16 cellular contexts compared by ENCODE assay signal in genomic region chr3:134216206-134216764, GRCh38. TPM values are rescaled to one million over a fixed set of nuclear protein-coding genes. Genes with fewer than 3 reads are reported as not detected.
A peak's percentile ranks its signal among the peaks of the same experiment; 100 is the strongest.
DNase-seq lines count a peak whose midpoint lies in the region; ATAC-seq and TF ChIP-seq lines count a peak whose summit lies in the region.
"Had no signal": no experiment of that assay in that cellular context is flagged by ENCODE, and none has a peak within 500 bp of the region (broad histone marks: within the 10 kb centered on the region; RNA-seq: fewer than 3 reads in every experiment).

No MANE protein-coding gene starts in this region.

- H4K5ac ChIP-seq in H9 (ENCODE audit: insufficient read length, low read depth, low read length), result no peak overlapping the region

- no peak overlapping the region for H4K91ac ChIP-seq in H9 (ENCODE audit: insufficient read length, low read depth, low read length)

- intact Hi-C loops in natural killer cell (cut with micrococcal nuclease), result no loop called here
- intact Hi-C loops in tibial artery (cut with DNase I; ENCODE audit: low total_unique reads), result no loop called here
- intact Hi-C loops in adrenal gland (cut with DNase I), result loop anchor here in 1 of 2 donors (10.0 kb wide), 1 partner anchor 259 kb away; no protein-coding TSS in a partner anchor

- H2BK5ac ChIP-seq in H9 (ENCODE audit: insufficient read length, low read length), result no peak overlapping the region

- H3T11ph ChIP-seq in H9 (ENCODE audit: low read length), result no peak overlapping the region

- H3K18ac ChIP-seq in H9 (ENCODE audit: insufficient read length, low read depth, low read length), result no peak overlapping the region

- H3K14ac ChIP-seq in H9 (ENCODE audit: insufficient read depth, low read length), result no peak overlapping the region

- H4K8ac ChIP-seq in H9 (replicated peaks; ENCODE audit: insufficient read length, low read depth, low read length), result no peak overlapping the region

- no peak overlapping the region for H3K56ac ChIP-seq in H9 (ENCODE audit: insufficient read length, low read depth, low read length)

- no peaks in the 10 kb centered on the region for H3K23me2 ChIP-seq in H9 (ENCODE audit: insufficient read length, low read depth, low read length, poor library complexity, severe bottlenecking)

- POLR2A ChIA-PET in T-cell (lab: Charles Lee), result interaction anchor here (0.5 to 0.7 kb wide), 5 partner anchors 8 to 1556 kb away, joined by 3 to 8 read pairs (median 4); partner anchors contain the start of gene UBA5 (in 1 of the 2)

- H3K36me3 ChIP-seq in tibial artery (peaks cover 0 to 4% (median under 1%) of the 10 kb centered on the region in 3 donors), adrenal gland (replicated peaks in 1 of 2) (peaks cover 0 to under 1% of the 10 kb centered on the region in 2 donors)

- TF ChIP-seq CTCF in H9 (conservative IDR thresholded peaks at IDR 0.05), result no peak
- TF ChIP-seq CTCF in natural killer cell (IDR thresholded peaks at IDR 0.05), result no peak
- TF ChIP-seq CTCF in tibial artery (IDR thresholded peaks at IDR 0.05), result no peak
- no peak for TF ChIP-seq CTCF in adrenal gland (IDR thresholded peaks at IDR 0.05)
- no peak for TF ChIP-seq CTCF in endothelial cell (IDR thresholded peaks at IDR 0.05; ENCODE audit: unreplicated experiment)

- no peak for DNase-seq in H9
- DNase-seq in dermis blood vessel endothelial cell, result peak; percentile 40
- no peak for DNase-seq in natural killer cell
- peak; percentile 28 for DNase-seq in smooth muscle cell of the brain vasculature (ENCODE audit: low read depth, low spot score)
- DNase-seq in tibial artery, result no peak
- no peak for DNase-seq in T-cell
- no peak for DNase-seq in adrenal gland
- DNase-seq in endothelial cell (ENCODE audit: low spot score), result no peak
- DNase-seq: ACHN; Calu3; CD4-positive, alpha-beta T cell; DMS 273 treated with DMSO at 0.1 percent for 48 hours; H7 had no signal

- H3K4ac ChIP-seq in H9 (ENCODE audit: low read depth, low read length), result no peak overlapping the region

- peak overlapping the region in 2 of 3 experiments; percentile 20 to 59; a peak in 1 of 7 replicates for H3K27ac Mint-ChIP-seq in H9
- peak overlapping the region in 1 of 2 donors; percentile 86 for H3K27ac Mint-ChIP-seq in natural killer cell
- no peak overlapping the region for H3K27ac Mint-ChIP-seq in T-cell
- H3K27ac Mint-ChIP-seq in endothelial cell (ENCODE audit: unreplicated experiment), result no peak overlapping the region
- H3K27ac Mint-ChIP-seq: B cell; CD4-positive, alpha-beta T cell; GM23338 had no signal

- no peaks in the 10 kb centered on the region; a peak in 1 of 5 replicates for H3K9me3 Mint-ChIP-seq in H9
- no peaks in the 10 kb centered on the region for H3K9me3 Mint-ChIP-seq in natural killer cell
- no peaks in the 10 kb centered on the region for H3K9me3 Mint-ChIP-seq in T-cell
- no peaks in the 10 kb centered on the region for H3K9me3 Mint-ChIP-seq in endothelial cell (ENCODE audit: unreplicated experiment)
- H3K9me3 Mint-ChIP-seq: CD4-positive, alpha-beta T cell; GM23338 had no signal

- H3K27me3 Mint-ChIP-seq in H9 (ENCODE audit: low read depth), result no peaks in the 10 kb centered on the region
- no peaks in the 10 kb centered on the region for H3K27me3 Mint-ChIP-seq in natural killer cell (ENCODE audit: low read depth in 2 of 2)
- H3K27me3 Mint-ChIP-seq in T-cell, result no peaks in the 10 kb centered on the region
- no peaks in the 10 kb centered on the region for H3K27me3 Mint-ChIP-seq in endothelial cell (ENCODE audit: unreplicated experiment)
- H3K27me3 Mint-ChIP-seq: B cell; CD4-positive, alpha-beta T cell had no signal

- no peak overlapping the region for H2BK12ac ChIP-seq in H9 (ENCODE audit: insufficient read length, low read depth, low read length)

- peaks cover under 1 to 5% (median 2%) of the 10 kb centered on the region in 3 experiments; a peak in 5 of 7 replicates for H3K36me3 Mint-ChIP-seq in H9 (ENCODE audit: insufficient read depth in 1 of 3, low read depth in 3 of 3)
- no peaks in the 10 kb centered on the region for H3K36me3 Mint-ChIP-seq in natural killer cell
- H3K36me3 Mint-ChIP-seq in T-cell, result peaks cover 18% of the 10 kb centered on the region
- H3K36me3 Mint-ChIP-seq in endothelial cell (ENCODE audit: low read depth, unreplicated experiment), result peaks cover 3% of the 10 kb centered on the region

- H3K23ac ChIP-seq in H9 (ENCODE audit: insufficient read length, low read depth, low read length), result no peak overlapping the region

- H3K27ac ChIP-seq in H9 (ENCODE audit: insufficient read length, low read depth, low read length), result no peak overlapping the region
- no peak overlapping the region for H3K27ac ChIP-seq in tibial artery
- no peak overlapping the region for H3K27ac ChIP-seq in adrenal gland

- H3K4me3 ChIP-seq in tibial artery, result no peak overlapping the region
- no peak overlapping the region for H3K4me3 ChIP-seq in adrenal gland
- H3K4me3 ChIP-seq: GM12878, GM23338 had no signal

- no peak overlapping the region for H2BK20ac ChIP-seq in H9 (ENCODE audit: low read depth, low read length, poor library complexity, severe bottlenecking)

- H3K4me1 ChIP-seq in H9 (ENCODE audit: insufficient read depth, low read length), result no peaks in the 10 kb centered on the region
- peaks cover 0 to 18% (median 9%) of the 10 kb centered on the region in 4 donors for H3K4me1 ChIP-seq in tibial artery
- peaks cover 0 to 11% of the 10 kb centered on the region in 2 donors for H3K4me1 ChIP-seq in adrenal gland (replicated peaks in 1 of 2)

- H2BK15ac ChIP-seq in H9 (ENCODE audit: low read depth, low read length), result no peak overlapping the region

- no peaks in the 10 kb centered on the region for H3K9me3 ChIP-seq in H9 (ENCODE audit: control insufficient read depth, low read depth, low read length)
- H3K9me3 ChIP-seq in tibial artery, result no peaks in the 10 kb centered on the region
- H3K9me3 ChIP-seq in adrenal gland (replicated peaks in 1 of 3), result no peaks in the 10 kb centered on the region

- H4K20me1 ChIP-seq in H9 (ENCODE audit: control insufficient read depth, insufficient read depth, insufficient read length), result no peaks in the 10 kb centered on the region

- no peaks in the 10 kb centered on the region for H3K27me3 ChIP-seq in H9 (ENCODE audit: insufficient read depth, low read length)
- no peaks in the 10 kb centered on the region for H3K27me3 ChIP-seq in tibial artery
- H3K27me3 ChIP-seq in adrenal gland, result no peaks in the 10 kb centered on the region

- no peak overlapping the region for H2AFZ ChIP-seq in H9 (ENCODE audit: low read length)
- H2AFZ ChIP-seq: GM23338 had no signal

- ATAC-seq in natural killer cell (peak in 2 of 3 donors; percentile 20 to 24), T-cell (replicated peaks in 1 of 4) (no peak)
- ATAC-seq: GM12878, GM23338 had no signal

- TF ChIP-seq POLR2A in adrenal gland (IDR thresholded peaks at IDR 0.05), result no peak

- H3K4me2 ChIP-seq in H9 (ENCODE audit: insufficient read depth, insufficient read length, low read length), result no peak overlapping the region
- H3K4me2 ChIP-seq: GM23338 had no signal

- peaks cover 3% of the 10 kb centered on the region for H3K79me1 ChIP-seq in H9 (ENCODE audit: insufficient read depth, low read depth, low read length, poor library complexity, severe bottlenecking)

- H3K79me2 ChIP-seq in H9 (ENCODE audit: insufficient read depth, low read length), result no peaks in the 10 kb centered on the region

- H2BK120ac ChIP-seq in H9 (ENCODE audit: low read depth, low read length, poor library complexity, severe bottlenecking), result no peak overlapping the region

- no peak overlapping the region for H2AK5ac ChIP-seq in H9 (ENCODE audit: insufficient read length, low read length)

- CTCF ChIA-PET in T-cell (lab: Charles Lee), result interaction anchor here (0.7 to 1.1 kb wide), 5 partner anchors 14 to 299 kb away, joined by 3 to 4 read pairs (median 3); no protein-coding TSS in a partner anchor

- whole genome bisulfite sequencing in H9 (ENCODE audit: extremely low coverage, insufficient read length, low lambda C conversion rate), result no CpG with 5 or more reads among the region's 10 CpGs
- WGBS in adrenal gland, 4 donors, result 94 to 95% (median 95%) methylated on average over 8 to 10 of the region's 10 CpGs

- H3K9ac ChIP-seq in H9 (ENCODE audit: extremely low read depth, insufficient read length, low read length), result no peak overlapping the region

- H3K4me3 Mint-ChIP-seq in H9 (no peak overlapping the region), natural killer cell (no peak overlapping the region), T-cell (no peak overlapping the region), endothelial cell (ENCODE audit: unreplicated experiment) (no peak overlapping the region)
- H3K4me3 Mint-ChIP-seq: B cell; CD4-positive, alpha-beta T cell; GM23338 had no signal

- H3K4me1 Mint-ChIP-seq in H9 (peaks cover 0 to 5% of the 10 kb centered on the region in 2 experiments; a peak in 2 of 4 replicates), natural killer cell (peaks cover 36 to 38% of the 10 kb centered on the region in 2 donors), T-cell (peaks cover 24 to 34% (median 29%) of the 10 kb centered on the region in 3 donors), endothelial cell (ENCODE audit: unreplicated experiment) (peaks cover 9% of the 10 kb centered on the region)

RNA-seq across cellular contexts. Expression of gene RYK, which starts 34.4 kb away (rescaled TPM):
- 57.7 and 60.6 TPM in 2 replicates for total RNA-seq in H9 (2021)
- total RNA-seq in dermis blood vessel endothelial cell, result 91.6 and 103 TPM in 2 replicates
- total RNA-seq in natural killer cell, result 10 to 100 TPM; 56.7 to 69.5 (median 56.8) TPM
- total RNA-seq in T-cell, result 10 to 100 TPM; 33.6 to 46.3 (median 38.0) TPM
- total RNA-seq in adrenal gland, result 10 to 100 TPM; 27.8 to 74.4 (median 45.8) TPM
- 10 to 100 TPM; 27.7 to 37.7 (median 31.0) TPM for polyA plus RNA-seq in adrenal gland
- 60.4 TPM for total RNA-seq in endothelial cell (ENCODE audit: unreplicated experiment)

Comparison
In these comparisons a context has a peak if more than half of its experiments do, and no peak if none do; other contexts are left out.
1. DNase-seq: peak in dermis blood vessel endothelial cell (single experiment) and smooth muscle cell of the brain vasculature (single experiment); none in H9 (single experiment), natural killer cell (single experiment), tibial artery (0 of 2), T-cell (0 of 34), adrenal gland (0 of 7) and endothelial cell (single experiment).
2. H3K27ac Mint-ChIP-seq: peak in H9 (2 of 3); none in T-cell (0 of 2) and endothelial cell (single experiment).
3. ATAC-seq: peak in natural killer cell (2 of 3); none in T-cell (0 of 4).